13 cellular contexts compared by ENCODE assay signal in genomic region chr11:112526699-112527410, GRCh38.
DNase-seq lines count a peak whose midpoint lies in the region; ATAC-seq and TF ChIP-seq lines count a peak whose summit lies in the region.
"Had no signal": no experiment of that assay in that cellular context is flagged by ENCODE, and none has a peak within 500 bp of the region (broad histone marks: within the 10 kb centered on the region; RNA-seq: fewer than 3 reads in every experiment).

No MANE protein-coding gene starts in this region.

- H3K36me3 Mint-ChIP-seq in MCF 10A (ENCODE audit: insufficient read depth, unreplicated experiment): no peaks in the 10 kb centered on the region
- H3K36me3 Mint-ChIP-seq in activated naive CD4-positive, alpha-beta T cell treated with anti-CD3 and anti-CD28 coated beads, Interleukin-2, amount 50 U/mL, for 72 hours: no peaks in the 10 kb centered on the region
- H3K36me3 Mint-ChIP-seq in stimulated activated effector memory CD8-positive, alpha-beta T cell treated with anti-CD3 and anti-CD28 coated beads, Interleukin-12 subunit alpha, Interleukin-12 subunit beta, amount 100 ng/mL, for 72 hours: no peaks in the 10 kb centered on the region

- peak; percentile 45 for DNase-seq in MCF 10A (ENCODE audit: unreplicated experiment)
- DNase-seq in breast epithelium (ENCODE audit: low spot score in 2 of 2): no peak
- DNase-seq in activated naive CD4-positive, alpha-beta T cell treated with anti-CD3 and anti-CD28 coated beads, Interleukin-2, amount 50 U/mL, for 72 hours (ENCODE audit: low spot score in 2 of 2): no peak
- peak; percentile 29 for DNase-seq in iris pigment epithelial cell (ENCODE audit: low read depth)
- no peak for DNase-seq in stimulated activated effector memory CD8-positive, alpha-beta T cell treated with anti-CD3 and anti-CD28 coated beads, Interleukin-12 subunit alpha, Interleukin-12 subunit beta, amount 100 ng/mL, for 72 hours (ENCODE audit: low spot score in 2 of 2)
- no peak for DNase-seq in T-helper 9 cell
- no peak for DNase-seq in NCI-H146 (lab: John Stamatoyannopoulos, UW)
- no peak for DNase-seq in suprapubic skin (ENCODE audit: low spot score in 2 of 2)
- DNase-seq: effector CD4-positive, alpha-beta T cell; H7; NCI-H2171; occipital lobe; stomach had no signal

- CTCF ChIA-PET in MCF 10A (lab: Yijun Ruan, JAX): interaction anchor here (0.6 to 1.0 kb wide), 3 partner anchors 29 to 1023 kb away, joined by 3 to 5 read pairs (median 3); no protein-coding TSS in a partner anchor

- H3K27me3 Mint-ChIP-seq in MCF 10A (ENCODE audit: insufficient read depth, unreplicated experiment): peaks cover 24% of the 10 kb centered on the region

- H3K4me1 Mint-ChIP-seq in MCF 10A (ENCODE audit: insufficient read depth, unreplicated experiment): peaks cover 30% of the 10 kb centered on the region
- H3K4me1 Mint-ChIP-seq in stimulated activated effector memory CD8-positive, alpha-beta T cell treated with anti-CD3 and anti-CD28 coated beads, Interleukin-12 subunit alpha, Interleukin-12 subunit beta, amount 100 ng/mL, for 72 hours: peaks cover 6% of the 10 kb centered on the region

- no peak overlapping the region for H3K27ac Mint-ChIP-seq in MCF 10A (ENCODE audit: low read depth, unreplicated experiment)
- H3K27ac Mint-ChIP-seq in activated naive CD4-positive, alpha-beta T cell treated with anti-CD3 and anti-CD28 coated beads, Interleukin-2, amount 50 U/mL, for 72 hours: peak overlapping the region in 1 of 2 donors; percentile 12
- no peak overlapping the region for H3K27ac Mint-ChIP-seq in stimulated activated effector memory CD8-positive, alpha-beta T cell treated with anti-CD3 and anti-CD28 coated beads, Interleukin-12 subunit alpha, Interleukin-12 subunit beta, amount 100 ng/mL, for 72 hours

- ATAC-seq in activated naive CD4-positive, alpha-beta T cell treated with anti-CD3 and anti-CD28 coated beads, Interleukin-2, amount 50 U/mL, for 72 hours: peak; percentile 86 to 88
- peak; percentile 84 for ATAC-seq in stimulated activated effector memory CD8-positive, alpha-beta T cell treated with anti-CD3 and anti-CD28 coated beads, Interleukin-12 subunit alpha, Interleukin-12 subunit beta, amount 100 ng/mL, for 72 hours

- POLR2A ChIA-PET in MCF 10A (lab: Yijun Ruan, JAX): interaction anchor here (1.0 to 1.3 kb wide), 2 partner anchors 11 to 205 kb away, joined by 3 to 6 read pairs; no protein-coding TSS in a partner anchor

- H3K27ac ChIP-seq in breast epithelium (no peak overlapping the region), suprapubic skin (no peak overlapping the region)

- intact Hi-C loops in MCF 10A (cut with micrococcal nuclease) (no loop called here), breast epithelium (cut with DNase I; ENCODE audit: low total_unique reads) (no loop called here)

- H3K4me1 ChIP-seq in breast epithelium (no peaks in the 10 kb centered on the region), suprapubic skin (peaks cover 26% of the 10 kb centered on the region)

- H3K4me3 ChIP-seq in breast epithelium (no peak overlapping the region), suprapubic skin (no peak overlapping the region)
- H3K4me3 ChIP-seq: stomach had no signal

- 44% methylated on average over 2 of the region's 2 CpGs for WGBS in suprapubic skin

- TF ChIP-seq POLR2A in breast epithelium (IDR thresholded peaks at IDR 0.05) (no peak), suprapubic skin (IDR thresholded peaks at IDR 0.05) (no peak)

- H3K4me3 Mint-ChIP-seq in MCF 10A (ENCODE audit: unreplicated experiment): no peak overlapping the region
- H3K4me3 Mint-ChIP-seq in stimulated activated effector memory CD8-positive, alpha-beta T cell treated with anti-CD3 and anti-CD28 coated beads, Interleukin-12 subunit alpha, Interleukin-12 subunit beta, amount 100 ng/mL, for 72 hours: no peak overlapping the region

- TF ChIP-seq CTCF in MCF 10A (IDR thresholded peaks at IDR 0.05; ENCODE audit: unreplicated experiment) (no peak), breast epithelium (IDR thresholded peaks at IDR 0.05) (no peak), suprapubic skin (IDR thresholded peaks at IDR 0.05) (no peak)

- BruUV-seq in MCF 10A (replicated peaks; lab: Mats Ljungman, UMichigan): no TSS peak

- no peak for TF ChIP-seq EP300 in suprapubic skin (IDR thresholded peaks at IDR 0.05)

- no peaks in the 10 kb centered on the region for H3K36me3 ChIP-seq in breast epithelium
- no peaks in the 10 kb centered on the region for H3K36me3 ChIP-seq in suprapubic skin
- H3K36me3 ChIP-seq: stomach had no signal

- no peaks in the 10 kb centered on the region for H3K9me3 Mint-ChIP-seq in MCF 10A (ENCODE audit: unreplicated experiment)
- H3K9me3 Mint-ChIP-seq in activated naive CD4-positive, alpha-beta T cell treated with anti-CD3 and anti-CD28 coated beads, Interleukin-2, amount 50 U/mL, for 72 hours: no peaks in the 10 kb centered on the region
- H3K9me3 Mint-ChIP-seq in stimulated activated effector memory CD8-positive, alpha-beta T cell treated with anti-CD3 and anti-CD28 coated beads, Interleukin-12 subunit alpha, Interleukin-12 subunit beta, amount 100 ng/mL, for 72 hours: no peaks in the 10 kb centered on the region

- H3K27me3 ChIP-seq in breast epithelium (no peaks in the 10 kb centered on the region), suprapubic skin (peaks cover 7% of the 10 kb centered on the region)

- H3K9me3 ChIP-seq in breast epithelium (no peaks in the 10 kb centered on the region), suprapubic skin (no peaks in the 10 kb centered on the region)
- H3K9me3 ChIP-seq: stomach had no signal

Comparison
In these comparisons a context has a peak if more than half of its experiments do, and no peak if none do; other contexts are left out.
1. DNase-seq: peak in MCF 10A (single experiment) and iris pigment epithelial cell (single experiment); none in breast epithelium (0 of 2), activated naive CD4-positive, alpha-beta T cell treated with anti-CD3 and anti-CD28 coated beads, Interleukin-2, amount 50 U/mL, for 72 hours (0 of 2), stimulated activated effector memory CD8-positive, alpha-beta T cell treated with anti-CD3 and anti-CD28 coated beads, Interleukin-12 subunit alpha, Interleukin-12 subunit beta, amount 100 ng/mL, for 72 hours (0 of 2), T-helper 9 cell (single experiment), NCI-H146 (single experiment) and suprapubic skin (0 of 2).